23 cellular contexts compared by ENCODE assay signal in the genomic region with DNA sequence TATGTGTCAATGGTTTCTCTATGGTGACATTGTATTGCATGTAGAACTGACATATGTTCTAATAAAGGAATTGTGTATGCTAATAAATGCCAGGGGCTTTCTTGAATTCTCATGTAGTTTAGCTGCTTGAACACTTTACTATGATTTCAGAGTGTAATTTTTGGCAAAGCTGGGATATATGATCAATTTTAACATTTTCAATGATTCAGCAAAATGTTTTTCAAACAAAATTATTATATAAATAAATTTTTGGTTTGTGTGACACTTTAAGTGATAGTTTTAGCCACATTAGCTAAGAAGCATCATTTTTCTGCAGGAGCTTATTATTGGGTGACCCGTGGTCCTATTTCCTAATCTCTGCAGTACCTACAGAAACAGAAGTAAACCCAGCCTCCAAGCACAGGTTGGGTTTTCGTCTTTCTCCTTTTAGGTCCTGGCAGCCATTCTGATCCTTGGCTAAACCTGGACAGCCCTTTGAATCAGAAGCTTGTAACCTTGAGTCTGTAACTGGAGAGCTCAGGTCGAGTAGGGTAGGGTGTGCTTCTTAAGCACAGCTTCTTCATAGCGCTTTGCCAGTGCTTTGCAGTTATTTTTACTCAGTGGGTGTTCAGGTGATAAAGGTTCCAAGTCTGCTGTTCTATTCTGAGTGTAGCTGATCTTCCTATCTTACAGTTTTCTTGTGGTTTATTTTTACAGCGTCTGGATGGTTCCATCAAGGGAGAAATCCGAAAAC.
DNase-seq lines count a peak whose midpoint lies in the region; ATAC-seq, FAIRE-seq and TF ChIP-seq lines count a peak whose summit lies in the region.
"Had no signal": no experiment of that assay in that cellular context is flagged by ENCODE, and none has a peak within 500 bp of the region (broad histone marks: within the 10 kb centered on the region; RNA-seq: fewer than 3 reads in every experiment).

No MANE protein-coding gene starts in this region.

- TF ChIP-seq CTCF in K562 (IDR thresholded peaks at IDR 0.05 in 2 of 3, conservative IDR thresholded peaks at IDR 0.05 in 1 of 3; ENCODE audit: insufficient read depth in 2 of 3, low read depth in 1 of 3, low read length in 3 of 3) (no peak), smooth muscle cell (IDR thresholded peaks at IDR 0.05; ENCODE audit: borderline replicate concordance, insufficient read depth, poor library complexity, severe bottlenecking) (no peak)

- TF ChIP-seq POLR2A in K562 (conservative IDR thresholded peaks at IDR 0.05) = no peak

- no peak overlapping the region for H3K4me2 ChIP-seq in K562 (ENCODE audit: insufficient read depth, low read length)
- no peak overlapping the region for H3K4me2 ChIP-seq in smooth muscle cell

- peaks cover 43% of the 10 kb centered on the region for H3K4me1 Mint-ChIP-seq in activated naive CD4-positive, alpha-beta T cell treated with anti-CD3 and anti-CD28 coated beads, Interleukin-2, amount 50 U/mL, for 24 hours
- H3K4me1 Mint-ChIP-seq in activated naive CD4-positive, alpha-beta T cell treated with anti-CD3 and anti-CD28 coated beads for 36 hours (ENCODE audit: low read depth) = peaks cover 25% of the 10 kb centered on the region
- H3K4me1 Mint-ChIP-seq in immature natural killer cell = peaks cover 19 to 67% of the 10 kb centered on the region in 2 donors

- in situ Hi-C loops in K562 (cut with MboI) = no loop called here

- intact Hi-C loops in activated naive CD4-positive, alpha-beta T cell treated with anti-CD3 and anti-CD28 coated beads for 36 hours (cut with micrococcal nuclease) = no loop called here
- intact Hi-C loops in K562 (cut with micrococcal nuclease) = no loop called here

- peak overlapping the region; percentile 68 for H3K27ac Mint-ChIP-seq in activated naive CD4-positive, alpha-beta T cell treated with anti-CD3 and anti-CD28 coated beads, Interleukin-2, amount 50 U/mL, for 24 hours
- no peak overlapping the region for H3K27ac Mint-ChIP-seq in activated naive CD4-positive, alpha-beta T cell treated with anti-CD3 and anti-CD28 coated beads for 36 hours
- H3K27ac Mint-ChIP-seq in immature natural killer cell = peak overlapping the region in 4 of 6 donors; percentile 26 to 53 (median 37)
- H3K27ac Mint-ChIP-seq: activated B cell treated with CpG ODN at 0.5 μM for 24 hours had no signal

- no peaks in the 10 kb centered on the region for H3K27me3 Mint-ChIP-seq in activated naive CD4-positive, alpha-beta T cell treated with anti-CD3 and anti-CD28 coated beads, Interleukin-2, amount 50 U/mL, for 24 hours
- H3K27me3 Mint-ChIP-seq in activated naive CD4-positive, alpha-beta T cell treated with anti-CD3 and anti-CD28 coated beads for 36 hours (ENCODE audit: low read depth) = no peaks in the 10 kb centered on the region
- no peaks in the 10 kb centered on the region for H3K27me3 Mint-ChIP-seq in immature natural killer cell (ENCODE audit: low read depth in 3 of 3)
- H3K27me3 Mint-ChIP-seq: activated B cell treated with CpG ODN at 0.5 μM for 24 hours; CD8-positive, alpha-beta memory T cell had no signal

- H3K27ac ChIP-seq in K562 (ENCODE audit: extremely low read depth, low read depth, low read length) = no peak overlapping the region
- peak overlapping the region; percentile 30 for H3K27ac ChIP-seq in smooth muscle cell (ENCODE audit: low read depth)
- H3K27ac ChIP-seq: ovary, SJSA1, skin epidermis, uterus had no signal

- CTCF ChIA-PET in activated naive CD4-positive, alpha-beta T cell treated with anti-CD3 and anti-CD28 coated beads for 36 hours (lab: Charles Lee) = interaction anchor here (1.1 to 1.3 kb wide), 2 partner anchors 177 to 178 kb away, joined by 4 to 5 read pairs; no protein-coding TSS in a partner anchor
- CTCF ChIA-PET in K562 (lab: Yijun Ruan, JAX; ENCODE audit: low intra/inter-chr PET ratio) = no interaction called here
- CTCF ChIA-PET in HEK293T (lab: Yijun Ruan, JAX) = no interaction called here

- H3K9me3 ChIP-seq in K562 (replicated peaks; ENCODE audit: control insufficient read depth, insufficient read depth, low read depth, low read length) = no peaks in the 10 kb centered on the region
- no peaks in the 10 kb centered on the region for H3K9me3 ChIP-seq in smooth muscle cell (replicated peaks; ENCODE audit: low read depth)
- H3K9me3 ChIP-seq: ovary, SJSA1, uterus had no signal

- H4K20me1 ChIP-seq in K562 (replicated peaks; ENCODE audit: control insufficient read depth, insufficient read depth, low read length) (no peaks in the 10 kb centered on the region), smooth muscle cell (ENCODE audit: low read depth) (peaks cover 92% of the 10 kb centered on the region)

- no peak overlapping the region for H3K4me3 Mint-ChIP-seq in activated naive CD4-positive, alpha-beta T cell treated with anti-CD3 and anti-CD28 coated beads, Interleukin-2, amount 50 U/mL, for 24 hours
- no peak overlapping the region for H3K4me3 Mint-ChIP-seq in activated naive CD4-positive, alpha-beta T cell treated with anti-CD3 and anti-CD28 coated beads for 36 hours
- no peak overlapping the region for H3K4me3 Mint-ChIP-seq in immature natural killer cell
- H3K4me3 Mint-ChIP-seq: activated B cell treated with CpG ODN at 0.5 μM for 24 hours; CD8-positive, alpha-beta memory T cell had no signal

- H3K79me2 ChIP-seq in K562 (ENCODE audit: control insufficient read depth, insufficient read depth, low read length) (no peaks in the 10 kb centered on the region), smooth muscle cell (ENCODE audit: low read depth) (peaks cover 68% of the 10 kb centered on the region)

- no peak for TF ChIP-seq RAD21 in K562 (CRISPR knock-in tag; conservative IDR thresholded peaks at IDR 0.05 in 1 of 2, IDR thresholded peaks at IDR 0.05 in 1 of 2)

- no peaks in the 10 kb centered on the region for H3K9me3 Mint-ChIP-seq in activated naive CD4-positive, alpha-beta T cell treated with anti-CD3 and anti-CD28 coated beads, Interleukin-2, amount 50 U/mL, for 24 hours
- no peaks in the 10 kb centered on the region for H3K9me3 Mint-ChIP-seq in activated naive CD4-positive, alpha-beta T cell treated with anti-CD3 and anti-CD28 coated beads for 36 hours
- no peaks in the 10 kb centered on the region for H3K9me3 Mint-ChIP-seq in immature natural killer cell
- H3K9me3 Mint-ChIP-seq: activated B cell treated with CpG ODN at 0.5 μM for 24 hours; CD8-positive, alpha-beta memory T cell had no signal

- TF ChIP-seq EP300 in K562 (IDR thresholded peaks at IDR 0.05; ENCODE audit: low read length) = no peak

- ATAC-seq in K562 = no peak
- no peak for ATAC-seq in GM21367 (IDR thresholded peaks at IDR 0.05; ENCODE audit: unreplicated experiment)

- H3K9ac ChIP-seq in K562 (ENCODE audit: insufficient read depth in 1 of 2, low read depth in 2 of 2, low read length in 2 of 2) = no peak overlapping the region
- H3K9ac ChIP-seq in smooth muscle cell (ENCODE audit: low read depth) = no peak overlapping the region

- H3K36me3 Mint-ChIP-seq in activated naive CD4-positive, alpha-beta T cell treated with anti-CD3 and anti-CD28 coated beads, Interleukin-2, amount 50 U/mL, for 24 hours = peaks cover 26% of the 10 kb centered on the region
- H3K36me3 Mint-ChIP-seq in activated naive CD4-positive, alpha-beta T cell treated with anti-CD3 and anti-CD28 coated beads for 36 hours (ENCODE audit: low read depth) = peaks cover 52% of the 10 kb centered on the region
- H3K36me3 Mint-ChIP-seq in immature natural killer cell = peaks cover 16 to 68% (median 27%) of the 10 kb centered on the region in 3 donors

- no peak for FAIRE-seq in K562 (lab: Jason Lieb, UNC)

- H3K4me3 ChIP-seq in K562 (no peak overlapping the region), smooth muscle cell (no peak overlapping the region)
- H3K4me3 ChIP-seq: ovary, SJSA1, skin epidermis, uterus had no signal

- H3F3A ChIP-seq in smooth muscle cell (ENCODE audit: low read depth) = peaks cover 14% of the 10 kb centered on the region

- no peak for DNase-seq in activated naive CD4-positive, alpha-beta T cell treated with anti-CD3 and anti-CD28 coated beads for 36 hours
- no peak for DNase-seq in K562 (ENCODE audit: extremely low read depth in 1 of 4, low spot score in 3 of 4)
- DNase-seq in immature natural killer cell = no peak
- no peak for DNase-seq in smooth muscle cell (lab: John Stamatoyannopoulos, UW; ENCODE audit: unreplicated experiment)
- DNase-seq in HEK293T (ENCODE audit: extremely low spot score) = no peak
- no peak for DNase-seq in NK-92 treated with Interleukin-12 subunit alpha and Interleukin-12 subunit beta, amount 100 ng/mL, for 24 hours (lab: John Stamatoyannopoulos, UW)
- DNase-seq: activated B cell treated with CpG ODN at 0.5 μM for 24 hours; anterior cingulate cortex; CD8-positive, alpha-beta memory T cell; DND-41; effector memory CD4-positive, alpha-beta T cell; NCI-H1436 treated with DMSO at 0.1 percent for 48 hours; NCI-H2171; NCI-H69; OCI-M1; ovary; stimulated activated CD4-positive, alpha-beta T cell treated with anti-CD3 and anti-CD28 coated beads, Interleukin-4, amount 100 ng/mL, for 1 hour; T-helper 9 cell; uterus had no signal

- no peaks in the 10 kb centered on the region for H3K4me1 ChIP-seq in K562 (replicated peaks in 1 of 2; ENCODE audit: control insufficient read depth in 2 of 2, insufficient read depth in 2 of 2, low read length in 2 of 2)
- no peaks in the 10 kb centered on the region for H3K4me1 ChIP-seq in smooth muscle cell (ENCODE audit: low read depth)
- H3K4me1 ChIP-seq: uterus had no signal

- POLR2A ChIA-PET in K562 (lab: Yijun Ruan, JAX) = interaction anchor here (0.7 to 1.5 kb wide), 4 partner anchors 10 to 30 kb away, joined by 4 to 5 read pairs (median 4); no protein-coding TSS in a partner anchor
- POLR2A ChIA-PET in HEK293T (lab: Yijun Ruan, JAX) = no interaction called here

- H3K36me3 ChIP-seq in K562 (ENCODE audit: control insufficient read depth, insufficient read depth, low read length) (peaks cover 77% of the 10 kb centered on the region), smooth muscle cell (ENCODE audit: low read depth) (peaks cover 44% of the 10 kb centered on the region)
- H3K36me3 ChIP-seq: ovary, uterus had no signal

- no peaks in the 10 kb centered on the region for H3K9me1 ChIP-seq in K562 (ENCODE audit: control insufficient read depth, insufficient read depth, low read length)

- 79% methylated on average over 6 of the region's 6 CpGs for WGBS in K562 (ENCODE audit: insufficient coverage, low coverage, missing lambda C conversion rate)
- WGBS in smooth muscle cell (ENCODE audit: low lambda C conversion rate) = 94% methylated on average over 6 of the region's 6 CpGs

- no peaks in the 10 kb centered on the region for H3K27me3 ChIP-seq in K562 (ENCODE audit: control insufficient read depth in 2 of 2, insufficient read depth in 2 of 2, low read length in 2 of 2)
- no peaks in the 10 kb centered on the region for H3K27me3 ChIP-seq in smooth muscle cell (ENCODE audit: low read depth)
- H3K27me3 ChIP-seq: ovary, SJSA1, uterus had no signal

- no TSS peak for BruUV-seq in K562 (replicated peaks; lab: Mats Ljungman, UMichigan)

- H2AFZ ChIP-seq in K562 (ENCODE audit: low read depth, low read length) = no peak overlapping the region
- H2AFZ ChIP-seq in smooth muscle cell (ENCODE audit: low read depth) = no peak overlapping the region

TF ChIP-seq in K562, 482 proteins besides CTCF, POLR2A, EP300 and RAD21 (continues in another document):
- TF ChIP-seq HDAC1 (IDR thresholded peaks at IDR 0.05) = no peak
- TF ChIP-seq DIDO1 (tag; IDR thresholded peaks at IDR 0.05; ENCODE audit: low read depth) = no peak

TF ChIP-seq in HEK293T, 16 proteins besides CTCF, POLR2A, EP300 and RAD21 (continues in another document):
- no peak for TF ChIP-seq TARDBP (IDR thresholded peaks at IDR 0.05)
- no peak for TF ChIP-seq FOXK2 (IDR thresholded peaks at IDR 0.05)
